Comparison of ENCODE assay signal across 1 cellular context in genomic region chr5:6461793-6462650, GRCh38.
TF ChIP-seq lines count a peak whose summit lies in the region.

No MANE protein-coding gene starts in this region.

TF ChIP-seq in GM23338, 12 proteins besides CTCF, POLR2A, EP300 and RAD21:
- TF ChIP-seq ZNF462 (CRISPR knock-in tag; IDR thresholded peaks at IDR 0.05): no peak
- TF ChIP-seq CREB1 (CRISPR knock-in tag; IDR thresholded peaks at IDR 0.05; ENCODE audit: low read depth): no peak
- no peak for TF ChIP-seq REST (IDR thresholded peaks at IDR 0.05; ENCODE audit: unreplicated experiment)
- TF ChIP-seq NANOG (IDR thresholded peaks at IDR 0.05; ENCODE audit: borderline replicate concordance): no peak
- no peak for TF ChIP-seq ETS1 (IDR thresholded peaks at IDR 0.05)
- TF ChIP-seq JUNB (IDR thresholded peaks at IDR 0.05; ENCODE audit: unreplicated experiment): no peak
- TF ChIP-seq ZNF114 (CRISPR knock-in tag; IDR thresholded peaks at IDR 0.05): no peak
- no peak for TF ChIP-seq EZH2phosphoT487 (IDR thresholded peaks at IDR 0.05; ENCODE audit: unreplicated experiment)
- no peak for TF ChIP-seq STAT1 (IDR thresholded peaks at IDR 0.05; ENCODE audit: unreplicated experiment)
- TF ChIP-seq ZNF331 (CRISPR knock-in tag; IDR thresholded peaks at IDR 0.05; ENCODE audit: low read depth): no peak
- TF ChIP-seq EZH2 (IDR thresholded peaks at IDR 0.05; ENCODE audit: low read depth, unreplicated experiment): no peak
- TF ChIP-seq POLR2AphosphoS5 (IDR thresholded peaks at IDR 0.05; ENCODE audit: low read depth): no peak
TF ChIP-seq in GM23338: peak in this region for 0.
